Comparison of ENCODE assay signal across 8 cellular contexts in genomic region chr10:46787321-46787615, GRCh38.
DNase-seq lines count a peak whose midpoint lies in the region; ATAC-seq and TF ChIP-seq lines count a peak whose summit lies in the region.

No MANE protein-coding gene starts in this region.

- no peak overlapping the region for H2AK5ac ChIP-seq in trophoblast cell (ENCODE audit: low read length)

- no peak overlapping the region for H2BK12ac ChIP-seq in trophoblast cell (ENCODE audit: low read length)

- H3K23ac ChIP-seq in trophoblast cell (ENCODE audit: low read length) = no peak overlapping the region

- DNase-seq in CD4-positive, CD25-positive, alpha-beta regulatory T cell = peak in 2 of 3 donors; percentile 20 to 48
- peak; percentile 35 for DNase-seq in NAMALWA (ENCODE audit: low spot score)
- DNase-seq in cardiac muscle cell (ENCODE audit: low read depth in 1 of 2, low spot score in 1 of 2) = peak; percentile 23 to 51
- peak in 1 of 2 donors; percentile 27 for DNase-seq in trophoblast cell
- no peak for DNase-seq in NCI-H524 treated with DMSO at 0.1 percent for 48 hours (lab: John Stamatoyannopoulos, UW)

- H3K36me3 Mint-ChIP-seq in CD4-positive, CD25-positive, alpha-beta regulatory T cell = no peaks in the 10 kb centered on the region
- no peaks in the 10 kb centered on the region for H3K36me3 Mint-ChIP-seq in activated naive CD8-positive, alpha-beta T cell

- peaks cover 3% of the 10 kb centered on the region for H3K79me2 ChIP-seq in trophoblast cell (ENCODE audit: control insufficient read depth, insufficient read depth, low read length, poor library complexity)

- H4K91ac ChIP-seq in trophoblast cell (ENCODE audit: low read depth, low read length) = no peak overlapping the region

- peak; percentile 71 to 78 for ATAC-seq in CD4-positive, CD25-positive, alpha-beta regulatory T cell (ENCODE audit: low read depth in 2 of 2)
- ATAC-seq in GM19463 (IDR thresholded peaks at IDR 0.05; ENCODE audit: unreplicated experiment) (peak; percentile 43), HG02970 (IDR thresholded peaks at IDR 0.05; ENCODE audit: low FRiP score, unreplicated experiment) (no peak)

- peak overlapping the region; percentile 87 to 94 (median 92) for H3K27ac Mint-ChIP-seq in CD4-positive, CD25-positive, alpha-beta regulatory T cell
- H3K27ac Mint-ChIP-seq in activated naive CD8-positive, alpha-beta T cell = peak overlapping the region; percentile 64

- peak overlapping the region; percentile 81 for H3K4me2 ChIP-seq in trophoblast cell (ENCODE audit: low read length)

- no peaks in the 10 kb centered on the region for H3K27me3 ChIP-seq in CD4-positive, CD25-positive, alpha-beta regulatory T cell (ENCODE audit: control insufficient read depth, insufficient read depth, low read length)
- H3K27me3 ChIP-seq in cardiac muscle cell (no peaks in the 10 kb centered on the region), trophoblast cell (ENCODE audit: insufficient read depth, low read length) (no peaks in the 10 kb centered on the region)

- H3K4me1 Mint-ChIP-seq in CD4-positive, CD25-positive, alpha-beta regulatory T cell = peaks cover 0 to 8% (median 4%) of the 10 kb centered on the region in 4 donors
- H3K4me1 Mint-ChIP-seq in activated naive CD8-positive, alpha-beta T cell (ENCODE audit: low read depth) = peaks cover 3% of the 10 kb centered on the region

- H3K36me3 ChIP-seq in CD4-positive, CD25-positive, alpha-beta regulatory T cell (ENCODE audit: control insufficient read depth, insufficient read depth, low read length) = no peaks in the 10 kb centered on the region
- H3K36me3 ChIP-seq in cardiac muscle cell (no peaks in the 10 kb centered on the region), trophoblast cell (ENCODE audit: control insufficient read depth in 1 of 2, insufficient read depth in 2 of 2, low read length in 2 of 2) (peaks cover 4% of the 10 kb centered on the region in 2 experiments)

- H3K27ac ChIP-seq in CD4-positive, CD25-positive, alpha-beta regulatory T cell (ENCODE audit: insufficient read depth, low read length, poor library complexity, severe bottlenecking) = no peak overlapping the region
- H3K27ac ChIP-seq in cardiac muscle cell = peak overlapping the region; percentile 74
- H3K27ac ChIP-seq in trophoblast cell (ENCODE audit: low read depth, low read length) = no peak overlapping the region

- H3K9me3 ChIP-seq in CD4-positive, CD25-positive, alpha-beta regulatory T cell (ENCODE audit: control insufficient read depth in 2 of 2, low read length in 2 of 2) = no peaks in the 10 kb centered on the region
- H3K9me3 ChIP-seq in cardiac muscle cell (ENCODE audit: low read depth) = no peaks in the 10 kb centered on the region
- H3K9me3 ChIP-seq in trophoblast cell (ENCODE audit: insufficient read depth, low read depth, low read length) = no peaks in the 10 kb centered on the region

- H3K4me3 Mint-ChIP-seq in CD4-positive, CD25-positive, alpha-beta regulatory T cell = peak overlapping the region; percentile 91 to 95 (median 94)
- peak overlapping the region; percentile 96 for H3K4me3 Mint-ChIP-seq in activated naive CD8-positive, alpha-beta T cell

- peak overlapping the region; percentile 86 for H4K8ac ChIP-seq in trophoblast cell (ENCODE audit: low read depth, low read length)

- H3K18ac ChIP-seq in trophoblast cell (ENCODE audit: low read length) = no peak overlapping the region

- no CpG with 5 or more reads among the region's 6 CpGs for WGBS in trophoblast cell (ENCODE audit: extremely low coverage, insufficient coverage, insufficient read length)

- H2BK120ac ChIP-seq in trophoblast cell (ENCODE audit: insufficient read depth, low read length, poor library complexity) = no peak overlapping the region

- H3K14ac ChIP-seq in trophoblast cell (ENCODE audit: low read length) = no peak overlapping the region

- H3K79me1 ChIP-seq in trophoblast cell (ENCODE audit: low read length) = peaks cover 4% of the 10 kb centered on the region

- peak overlapping the region; percentile 71 for H2AFZ ChIP-seq in trophoblast cell (ENCODE audit: insufficient read depth, low read length, poor library complexity)

- no peaks in the 10 kb centered on the region for H3K27me3 Mint-ChIP-seq in CD4-positive, CD25-positive, alpha-beta regulatory T cell
- H3K27me3 Mint-ChIP-seq in activated naive CD8-positive, alpha-beta T cell = no peaks in the 10 kb centered on the region

- no peaks in the 10 kb centered on the region for H3K4me1 ChIP-seq in CD4-positive, CD25-positive, alpha-beta regulatory T cell (ENCODE audit: control insufficient read depth, insufficient read depth, low read length, poor library complexity, severe bottlenecking)
- H3K4me1 ChIP-seq in cardiac muscle cell (ENCODE audit: low read depth) = no peaks in the 10 kb centered on the region
- peaks cover 0 to 2% of the 10 kb centered on the region in 2 experiments for H3K4me1 ChIP-seq in trophoblast cell (ENCODE audit: control insufficient read depth in 1 of 2, insufficient read depth in 2 of 2, low read length in 2 of 2)

- H2BK5ac ChIP-seq in trophoblast cell (ENCODE audit: low read depth, low read length, poor library complexity) = no peak overlapping the region

- no peak overlapping the region for H4K12ac ChIP-seq in trophoblast cell (ENCODE audit: low read depth, low read length)

- peak overlapping the region; percentile 54 for H3K9ac ChIP-seq in trophoblast cell (ENCODE audit: low read length)

- peak; percentile 3 for TF ChIP-seq CTCF in cardiac muscle cell (IDR thresholded peaks at IDR 0.05; ENCODE audit: low read depth, low read length)

- no peaks in the 10 kb centered on the region for H3K9me3 Mint-ChIP-seq in CD4-positive, CD25-positive, alpha-beta regulatory T cell
- no peaks in the 10 kb centered on the region for H3K9me3 Mint-ChIP-seq in activated naive CD8-positive, alpha-beta T cell (ENCODE audit: low read depth)

- H3K4ac ChIP-seq in trophoblast cell (ENCODE audit: low read depth, low read length) = no peak overlapping the region

- peak overlapping the region; percentile 69 for H3K4me3 ChIP-seq in CD4-positive, CD25-positive, alpha-beta regulatory T cell (ENCODE audit: low read depth, low read length)
- peak overlapping the region; percentile 94 for H3K4me3 ChIP-seq in cardiac muscle cell
- H3K4me3 ChIP-seq in trophoblast cell (ENCODE audit: low read depth, low read length) = peak overlapping the region; percentile 75
